ENCODE assay signal across 15 cellular contexts in the genomic region with DNA sequence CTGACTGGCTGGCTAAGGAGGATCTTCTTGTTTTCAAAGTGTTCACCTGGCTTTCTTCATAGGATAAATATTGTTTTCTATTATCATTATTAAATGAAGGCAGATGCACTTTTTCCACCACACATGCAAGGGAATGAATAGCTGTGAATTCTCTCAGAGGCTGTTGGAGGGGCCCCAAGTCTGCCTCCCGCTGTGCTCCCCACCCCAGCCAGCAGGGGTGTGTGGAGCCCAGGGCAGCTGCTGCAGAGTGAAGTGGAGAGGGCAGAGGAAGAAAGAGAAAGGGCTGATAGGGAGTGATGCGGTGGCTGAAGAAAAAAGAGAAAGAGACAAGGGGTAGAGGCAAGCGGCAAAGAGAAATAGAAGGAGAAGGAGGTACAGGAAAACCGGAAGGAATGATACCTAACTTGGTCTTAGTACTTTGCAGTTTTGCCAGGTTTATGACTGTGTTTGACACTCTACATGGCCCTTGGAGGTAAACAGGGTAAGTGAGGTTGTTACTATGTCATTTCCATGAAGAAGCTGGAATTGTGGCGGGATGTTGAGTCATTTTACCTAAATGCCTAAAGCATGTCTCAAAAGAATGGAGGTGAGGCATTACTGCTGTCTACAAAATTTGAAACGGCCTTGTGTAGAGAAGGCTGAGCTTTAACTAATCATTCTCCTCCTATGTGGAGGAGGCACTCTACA.
"Had no signal": no experiment of that assay in that cellular context is flagged by ENCODE, and none has a peak within 500 bp of the region (broad histone marks: within the 10 kb centered on the region; RNA-seq: fewer than 3 reads in every experiment).

No MANE protein-coding gene starts in this region.

- H3K27me3 ChIP-seq: colonic mucosa, neutrophil, right lobe of liver had no signal

- H3K4me1 Mint-ChIP-seq: activated naive CD4-positive, alpha-beta T cell treated with anti-CD3 and anti-CD28 coated beads, Interleukin-2, amount 10 ng/mL, durations not matched to agents 7 days and 5 days; naive B cell had no signal

- ATAC-seq: lower lobe of right lung; right lobe of liver; stimulated activated naive CD8-positive, alpha-beta T cell treated with anti-CD3 and anti-CD28 coated beads, Interleukin-15, Interleukin-2, amounts not matched to agents 100 U/mL and 50 U/mL, for 24 hours had no signal

- H3K36me3 ChIP-seq: colonic mucosa, lower lobe of right lung, neutrophil, right lobe of liver, spleen had no signal

- H3K36me3 Mint-ChIP-seq: activated naive CD4-positive, alpha-beta T cell treated with anti-CD3 and anti-CD28 coated beads, Interleukin-2, amount 10 ng/mL, durations not matched to agents 7 days and 5 days; naive B cell had no signal

- H3K27ac Mint-ChIP-seq: activated naive CD4-positive, alpha-beta T cell treated with anti-CD3 and anti-CD28 coated beads, Interleukin-2, amount 10 ng/mL, durations not matched to agents 7 days and 5 days; activated T-helper 2 cell treated with anti-CD3 and anti-CD28 coated beads, Interferon-gamma antibody, Interleukin-2, Interleukin-4, amounts not matched to agents 10 μg/mL and 5 μg/mL and 100 μg/mL, durations not matched to agents 14 hours and 24 hours and 36 hours; naive B cell had no signal

- H3K9me3 Mint-ChIP-seq: activated naive CD4-positive, alpha-beta T cell treated with anti-CD3 and anti-CD28 coated beads, Interleukin-2, amount 10 ng/mL, durations not matched to agents 7 days and 5 days; activated T-helper 2 cell treated with anti-CD3 and anti-CD28 coated beads, Interferon-gamma antibody, Interleukin-2, Interleukin-4, amounts not matched to agents 10 μg/mL and 5 μg/mL and 100 μg/mL, durations not matched to agents 14 hours and 24 hours and 36 hours had no signal

- H3K4me3 Mint-ChIP-seq: activated naive CD4-positive, alpha-beta T cell treated with anti-CD3 and anti-CD28 coated beads, Interleukin-2, amount 10 ng/mL, durations not matched to agents 7 days and 5 days; naive B cell had no signal

- DNase-seq: activated CD4-positive, alpha-beta T cell treated with anti-CD3 and anti-CD28 coated beads, Interleukin-2, amount 50 U/mL, for 48 hours; activated CD4-positive, CD25-positive, alpha-beta regulatory T cell treated with anti-CD3 and anti-CD28 coated beads, Interleukin-2, amount 50 U/mL, for 72 hours; activated naive CD4-positive, alpha-beta T cell treated with anti-CD3 and anti-CD28 coated beads, Interleukin-2, amount 10 ng/mL, durations not matched to agents 7 days and 5 days; caudate nucleus; colonic mucosa; effector CD8-positive, alpha-beta T cell; hippocampal formation; lower lobe of right lung; naive B cell; spleen; stimulated activated CD8-positive, alpha-beta memory T cell treated with anti-CD3 and anti-CD28 coated beads, Interleukin-4, amount 100 ng/mL, for 48 hours; stimulated activated naive CD8-positive, alpha-beta T cell treated with anti-CD3 and anti-CD28 coated beads, Interleukin-15, Interleukin-2, amounts not matched to agents 100 U/mL and 50 U/mL, for 24 hours had no signal

- H3K4me3 ChIP-seq: colonic mucosa, lower lobe of right lung, right lobe of liver, spleen had no signal
